In the genomic region with DNA sequence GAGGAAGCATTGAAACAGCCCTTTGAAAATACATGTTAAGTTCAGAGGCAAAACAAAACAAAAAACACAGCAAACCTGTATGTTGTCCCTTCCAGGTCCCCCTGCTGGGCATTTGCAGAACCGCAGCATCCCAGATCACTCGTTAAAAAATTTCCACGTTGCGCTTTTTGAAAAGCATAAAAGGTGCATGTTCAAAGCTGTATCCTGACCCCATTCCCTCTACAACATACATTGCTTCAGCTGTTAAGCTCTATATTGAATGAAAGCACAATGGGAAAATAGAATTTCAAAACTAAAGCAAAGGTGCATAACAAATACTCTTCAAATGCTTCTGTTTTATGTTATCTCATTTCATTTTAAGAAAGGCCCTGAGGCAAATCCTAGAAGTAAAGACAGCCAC, we compare ENCODE assay signal across 9 cellular contexts.
DNase-seq lines count a peak whose midpoint lies in the region; ATAC-seq and TF ChIP-seq lines count a peak whose summit lies in the region.
"Had no signal": no experiment of that assay in that cellular context is flagged by ENCODE, and none has a peak within 500 bp of the region (broad histone marks: within the 10 kb centered on the region; RNA-seq: fewer than 3 reads in every experiment).

No MANE protein-coding gene starts in this region.

- TF ChIP-seq POLR2A in thyroid gland (IDR thresholded peaks at IDR 0.05), result no peak

- peak; percentile 79 for TF ChIP-seq CTCF in DND-41 (IDR thresholded peaks at IDR 0.05; ENCODE audit: borderline replicate concordance, extremely low read depth, low read length, poor library complexity, severe bottlenecking)
- peak; percentile 93 for TF ChIP-seq CTCF in KMS-11 (conservative IDR thresholded peaks at IDR 0.05; ENCODE audit: low read depth, low read length)
- peak; percentile 63 to 86 (median 76) for TF ChIP-seq CTCF in thyroid gland (IDR thresholded peaks at IDR 0.05)

- H4K20me1 ChIP-seq in DND-41 (ENCODE audit: insufficient read depth, low read length) (no peaks in the 10 kb centered on the region), KMS-11 (ENCODE audit: insufficient read depth) (no peaks in the 10 kb centered on the region)

- no peak overlapping the region for H3K9ac ChIP-seq in DND-41 (ENCODE audit: low read depth, low read length)
- H3K9ac ChIP-seq in KMS-11, result no peak overlapping the region

- H3K9me3 ChIP-seq in DND-41 (ENCODE audit: insufficient read depth, low read length, severe bottlenecking), result no peaks in the 10 kb centered on the region
- H3K9me3 ChIP-seq in thyroid gland, result no peaks in the 10 kb centered on the region

- 19 to 21% methylated on average over 4 of the region's 4 CpGs for WGBS in thyroid gland, 2 donors

- peak; percentile 42 for DNase-seq in DND-41
- DNase-seq in T follicular helper cell (ENCODE audit: low read depth), result peak; percentile 17
- DNase-seq in cerebellum (ENCODE audit: low spot score), result peak; percentile 11
- peak; percentile 47 to 71 for DNase-seq in lung microvascular endothelial cell (ENCODE audit: low read depth in 2 of 2)
- peak; percentile 53 to 61 for DNase-seq in thyroid gland
- no peak for DNase-seq in cortex of kidney (lab: John Stamatoyannopoulos, UW)

- intact Hi-C loops in thyroid gland (cut with DNase I), result loop anchor here (5.0 to 10.0 kb wide), 2 partner anchors 326 to 429 kb away; partner anchors contain the start of gene THSD4

- H3K79me2 ChIP-seq in DND-41 (ENCODE audit: insufficient read depth, low read length), result no peaks in the 10 kb centered on the region
- H3K79me2 ChIP-seq in KMS-11 (ENCODE audit: insufficient read depth, low read depth), result no peaks in the 10 kb centered on the region

- H3K27ac ChIP-seq in DND-41 (ENCODE audit: low read length) (no peak overlapping the region), KMS-11 (no peak overlapping the region), thyroid gland (no peak overlapping the region)

- H3K4me3 ChIP-seq in DND-41 (ENCODE audit: low read depth in 1 of 2, low read length in 2 of 2) (no peak overlapping the region), KMS-11 (IDR thresholded peaks at IDR 0.05; ENCODE audit: insufficient read depth, low read depth, low read length) (no peak overlapping the region), thyroid gland (replicated peaks in 1 of 3) (no peak overlapping the region)
- H3K4me3 ChIP-seq: skin epidermis had no signal

- H3K4me1 ChIP-seq in DND-41 (ENCODE audit: insufficient read depth, low read length), result no peaks in the 10 kb centered on the region
- H3K4me1 ChIP-seq in KMS-11 (ENCODE audit: low read depth, poor library complexity, severe bottlenecking), result no peaks in the 10 kb centered on the region
- peaks cover 0 to 3% of the 10 kb centered on the region in 2 donors for H3K4me1 ChIP-seq in thyroid gland

- no peaks in the 10 kb centered on the region for H3K27me3 ChIP-seq in DND-41 (ENCODE audit: insufficient read depth, low read length, poor library complexity)
- H3K27me3 ChIP-seq in KMS-11 (ENCODE audit: insufficient read depth, low read depth), result no peaks in the 10 kb centered on the region
- no peaks in the 10 kb centered on the region for H3K27me3 ChIP-seq in thyroid gland

- no peak for ATAC-seq in DND-41 (ENCODE audit: insufficient read depth, low read depth)
- ATAC-seq in HG02885 (IDR thresholded peaks at IDR 0.05; ENCODE audit: poor library complexity, unreplicated experiment), result no peak

- no peak overlapping the region for H2AFZ ChIP-seq in DND-41 (ENCODE audit: low read depth, low read length)
- peak overlapping the region; percentile 57; the same call in 1 of the 2 replicates for H2AFZ ChIP-seq in KMS-11 (ENCODE audit: low read depth)

- H3K4me2 ChIP-seq in DND-41 (ENCODE audit: insufficient read depth, low read length) (no peak overlapping the region), KMS-11 (peak overlapping the region; percentile 6; the same call in 1 of the 2 replicates)

- H3K36me3 ChIP-seq in DND-41 (ENCODE audit: insufficient read depth, low read length) (no peaks in the 10 kb centered on the region), KMS-11 (ENCODE audit: insufficient read depth) (no peaks in the 10 kb centered on the region), thyroid gland (no peaks in the 10 kb centered on the region)
